ENCODE assay signal across 1 cellular context in genomic region chr4:24403263-24403662, GRCh38.
TF ChIP-seq lines count a peak whose summit lies in the region.

No MANE protein-coding gene starts in this region.

TF ChIP-seq in WTC11, 78 proteins besides CTCF, POLR2A, EP300 and RAD21 (continued from another document):
- TF ChIP-seq AFF4 (CRISPR knock-in tag; IDR thresholded peaks at IDR 0.05; ENCODE audit: borderline replicate concordance) (no peak), FOXJ3 (CRISPR knock-in tag; IDR thresholded peaks at IDR 0.05; ENCODE audit: borderline replicate concordance) (no peak)
